In the genomic region with DNA sequence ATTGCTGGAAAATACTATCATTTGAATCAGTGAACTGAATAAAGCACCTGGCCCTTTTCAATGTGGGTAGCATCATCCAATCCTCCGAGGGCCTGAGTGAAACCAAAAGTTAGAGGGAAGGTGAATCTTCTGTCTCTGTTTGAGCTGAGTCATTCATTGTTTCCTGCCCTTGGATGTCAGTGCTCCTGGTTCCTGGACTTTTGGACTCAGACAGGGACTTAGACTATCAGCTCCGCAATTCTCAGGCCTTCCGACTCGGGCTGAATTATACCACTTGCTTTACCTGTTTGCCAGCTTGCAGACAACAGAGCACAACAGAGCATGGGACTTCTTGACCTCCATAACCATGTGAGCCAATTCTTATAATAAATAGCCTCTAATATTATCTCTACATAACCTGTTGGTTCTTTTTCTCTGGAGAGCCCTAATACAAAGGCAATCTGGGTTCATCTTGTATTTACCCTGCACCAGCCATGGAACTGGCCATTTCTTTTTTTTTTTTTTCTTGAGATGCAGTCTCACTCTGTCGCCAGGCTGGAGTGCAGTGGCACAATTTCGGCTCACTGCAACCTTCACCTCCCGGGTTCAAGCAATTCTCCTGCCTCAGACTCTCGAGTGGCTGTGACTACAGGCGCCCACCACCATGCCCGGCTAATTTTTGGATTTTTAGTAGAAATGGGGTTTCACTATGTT, we compare ENCODE assay signal across 1 cellular context.
TF ChIP-seq lines count a peak whose summit lies in the region.

No MANE protein-coding gene starts in this region.

TF ChIP-seq in HepG2, 621 proteins besides CTCF, POLR2A, EP300 and RAD21 (continued from another document and continues in another):
- TF ChIP-seq ZNF598 (CRISPR knock-in tag; IDR thresholded peaks at IDR 0.05; ENCODE audit: borderline replicate concordance) (no peak), KAT2B (IDR thresholded peaks at IDR 0.05; ENCODE audit: borderline replicate concordance, low read depth, low read length) (no peak), ZNF10 (CRISPR knock-in tag; IDR thresholded peaks at IDR 0.05; ENCODE audit: borderline replicate concordance, low read depth) (no peak), ZNF34 (CRISPR knock-in tag; IDR thresholded peaks at IDR 0.05; ENCODE audit: borderline replicate concordance) (no peak), SP140L (CRISPR knock-in tag; IDR thresholded peaks at IDR 0.05; ENCODE audit: borderline replicate concordance) (no peak), MAFF (IDR thresholded peaks at IDR 0.05; ENCODE audit: low read depth, low read length) (peak; percentile 76), MED13 (CRISPR knock-in tag; IDR thresholded peaks at IDR 0.05) (no peak), RARA (CRISPR knock-in tag; IDR thresholded peaks at IDR 0.05) (0 out of 2 replicates have a peak, but pooled peaks have one; percentile 36), SAP130 (CRISPR knock-in tag; IDR thresholded peaks at IDR 0.05; ENCODE audit: low read depth) (peak; percentile 56; the same call in 1 of the 2 replicates), KAT8 (CRISPR knock-in tag; IDR thresholded peaks at IDR 0.05) (peak; percentile 40; the same call in 1 of the 2 replicates), NFE2L2 (IDR thresholded peaks at IDR 0.05; ENCODE audit: low read length) (peak; percentile 97), ZNF296 (CRISPR knock-in tag; conservative IDR thresholded peaks at IDR 0.05) (no peak), ELF4 (CRISPR knock-in tag; IDR thresholded peaks at IDR 0.05; ENCODE audit: borderline replicate concordance) (no peak), KDM6A (CRISPR knock-in tag; IDR thresholded peaks at IDR 0.05; ENCODE audit: low read depth) (0 out of 2 replicates have a peak, but pooled peaks have one; percentile 9), ZNF263 (CRISPR knock-in tag; IDR thresholded peaks at IDR 0.05) (peak; percentile 74), ZBTB21 (CRISPR knock-in tag; IDR thresholded peaks at IDR 0.05) (no peak), ZNF230 (CRISPR knock-in tag; IDR thresholded peaks at IDR 0.05) (no peak), LCORL (IDR thresholded peaks at IDR 0.05) (no peak), LCORL (CRISPR knock-in tag; IDR thresholded peaks at IDR 0.05) (peak; percentile 55), JDP2 (CRISPR knock-in tag; IDR thresholded peaks at IDR 0.05; ENCODE audit: borderline replicate concordance) (no peak), FUBP1 (CRISPR knock-in tag; IDR thresholded peaks at IDR 0.05; ENCODE audit: borderline replicate concordance) (no peak), STAG1 (CRISPR knock-in tag; IDR thresholded peaks at IDR 0.05) (no peak), ZNF552 (CRISPR knock-in tag; IDR thresholded peaks at IDR 0.05; ENCODE audit: borderline replicate concordance) (no peak), MTF1 (CRISPR knock-in tag; IDR thresholded peaks at IDR 0.05) (no peak), POGZ (CRISPR knock-in tag; IDR thresholded peaks at IDR 0.05) (peak; percentile 36; the same call in 1 of the 2 replicates), TRIM24 (CRISPR knock-in tag; IDR thresholded peaks at IDR 0.05) (no peak), SOX5 (CRISPR knock-in tag; IDR thresholded peaks at IDR 0.05; ENCODE audit: borderline replicate concordance) (peak; percentile 73), KDM5A (IDR thresholded peaks at IDR 0.05; ENCODE audit: borderline replicate concordance, low read length) (no peak; the same call in 1 of the 2 replicates), NFE2 (CRISPR knock-in tag; IDR thresholded peaks at IDR 0.05) (peak; percentile 77; the same call in 1 of the 2 replicates), RXRB (CRISPR knock-in tag; IDR thresholded peaks at IDR 0.05; ENCODE audit: borderline replicate concordance) (peak; percentile 39; the same call in 1 of the 2 replicates), EEA1 (CRISPR knock-in tag; IDR thresholded peaks at IDR 0.05; ENCODE audit: borderline replicate concordance) (no peak), ZFP36 (IDR thresholded peaks at IDR 0.05; ENCODE audit: borderline replicate concordance, low read depth, low read length, partially characterized antibody) (no peak), FOXC1 (CRISPR knock-in tag; IDR thresholded peaks at IDR 0.05; ENCODE audit: borderline replicate concordance) (no peak), NFIB (CRISPR knock-in tag; IDR thresholded peaks at IDR 0.05; ENCODE audit: borderline replicate concordance) (no peak), SIX1 (CRISPR knock-in tag; IDR thresholded peaks at IDR 0.05; ENCODE audit: borderline replicate concordance) (no peak), CC2D1A (CRISPR knock-in tag; IDR thresholded peaks at IDR 0.05) (no peak), RXRA (CRISPR knock-in tag; IDR thresholded peaks at IDR 0.05) (no peak; the same call in 1 of the 2 replicates), KMT2B (CRISPR knock-in tag; IDR thresholded peaks at IDR 0.05) (peak; percentile 55; the same call in 1 of the 2 replicates), SRSF9 (IDR thresholded peaks at IDR 0.05; ENCODE audit: borderline replicate concordance, insufficient read depth, low read depth, low read length, poor library complexity, severe bottlenecking) (no peak), PRDM10 (CRISPR knock-in tag; IDR thresholded peaks at IDR 0.05; ENCODE audit: low read depth) (peak; percentile 75; the same call in 1 of the 2 replicates), REL (CRISPR knock-in tag; conservative IDR thresholded peaks at IDR 0.05) (no peak), RFXANK (CRISPR knock-in tag; IDR thresholded peaks at IDR 0.05) (0 out of 2 replicates have a peak, but pooled peaks have one; percentile 25), ZNF670 (CRISPR knock-in tag; IDR thresholded peaks at IDR 0.05; ENCODE audit: borderline replicate concordance) (0 out of 2 replicates have a peak, but pooled peaks have one; percentile 61), FOXA3 (CRISPR knock-in tag; IDR thresholded peaks at IDR 0.05) (peak; percentile 21; the same call in 1 of the 2 replicates), PLSCR1 (CRISPR knock-in tag; IDR thresholded peaks at IDR 0.05; ENCODE audit: borderline replicate concordance) (no peak), HDAC1 (CRISPR knock-in tag; IDR thresholded peaks at IDR 0.05) (peak; percentile 41; the same call in 1 of the 2 replicates), NR2C2 (CRISPR knock-in tag; IDR thresholded peaks at IDR 0.05; ENCODE audit: borderline replicate concordance) (0 out of 2 replicates have a peak, but pooled peaks have one; percentile 19), ZNF7 (CRISPR knock-in tag; IDR thresholded peaks at IDR 0.05) (no peak)
- TF ChIP-seq, protein P1, sequence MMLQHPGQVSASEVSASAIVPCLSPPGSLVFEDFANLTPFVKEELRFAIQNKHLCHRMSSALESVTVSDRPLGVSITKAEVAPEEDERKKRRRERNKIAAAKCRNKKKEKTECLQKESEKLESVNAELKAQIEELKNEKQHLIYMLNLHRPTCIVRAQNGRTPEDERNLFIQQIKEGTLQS (CRISPR knock-in tag; IDR thresholded peaks at IDR 0.05): 0 out of 2 replicates have a peak, but pooled peaks have one; percentile 61
- TF ChIP-seq, protein P2, sequence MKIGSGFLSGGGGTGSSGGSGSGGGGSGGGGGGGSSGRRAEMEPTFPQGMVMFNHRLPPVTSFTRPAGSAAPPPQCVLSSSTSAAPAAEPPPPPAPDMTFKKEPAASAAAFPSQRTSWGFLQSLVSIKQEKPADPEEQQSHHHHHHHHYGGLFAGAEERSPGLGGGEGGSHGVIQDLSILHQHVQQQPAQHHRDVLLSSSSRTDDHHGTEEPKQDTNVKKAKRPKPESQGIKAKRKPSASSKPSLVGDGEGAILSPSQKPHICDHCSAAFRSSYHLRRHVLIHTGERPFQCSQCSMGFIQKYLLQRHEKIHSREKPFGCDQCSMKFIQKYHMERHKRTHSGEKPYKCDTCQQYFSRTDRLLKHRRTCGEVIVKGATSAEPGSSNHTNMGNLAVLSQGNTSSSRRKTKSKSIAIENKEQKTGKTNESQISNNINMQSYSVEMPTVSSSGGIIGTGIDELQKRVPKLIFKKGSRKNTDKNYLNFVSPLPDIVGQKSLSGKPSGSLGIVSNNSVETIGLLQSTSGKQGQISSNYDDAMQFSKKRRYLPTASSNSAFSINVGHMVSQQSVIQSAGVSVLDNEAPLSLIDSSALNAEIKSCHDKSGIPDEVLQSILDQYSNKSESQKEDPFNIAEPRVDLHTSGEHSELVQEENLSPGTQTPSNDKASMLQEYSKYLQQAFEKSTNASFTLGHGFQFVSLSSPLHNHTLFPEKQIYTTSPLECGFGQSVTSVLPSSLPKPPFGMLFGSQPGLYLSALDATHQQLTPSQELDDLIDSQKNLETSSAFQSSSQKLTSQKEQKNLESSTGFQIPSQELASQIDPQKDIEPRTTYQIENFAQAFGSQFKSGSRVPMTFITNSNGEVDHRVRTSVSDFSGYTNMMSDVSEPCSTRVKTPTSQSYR (CRISPR knock-in tag; IDR thresholded peaks at IDR 0.05; ENCODE audit: borderline replicate concordance): no peak
- TF ChIP-seq, protein P3, sequence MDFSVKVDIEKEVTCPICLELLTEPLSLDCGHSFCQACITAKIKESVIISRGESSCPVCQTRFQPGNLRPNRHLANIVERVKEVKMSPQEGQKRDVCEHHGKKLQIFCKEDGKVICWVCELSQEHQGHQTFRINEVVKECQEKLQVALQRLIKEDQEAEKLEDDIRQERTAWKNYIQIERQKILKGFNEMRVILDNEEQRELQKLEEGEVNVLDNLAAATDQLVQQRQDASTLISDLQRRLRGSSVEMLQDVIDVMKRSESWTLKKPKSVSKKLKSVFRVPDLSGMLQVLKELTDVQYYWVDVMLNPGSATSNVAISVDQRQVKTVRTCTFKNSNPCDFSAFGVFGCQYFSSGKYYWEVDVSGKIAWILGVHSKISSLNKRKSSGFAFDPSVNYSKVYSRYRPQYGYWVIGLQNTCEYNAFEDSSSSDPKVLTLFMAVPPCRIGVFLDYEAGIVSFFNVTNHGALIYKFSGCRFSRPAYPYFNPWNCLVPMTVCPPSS (IDR thresholded peaks at IDR 0.05): no peak
- TF ChIP-seq, protein P4, sequence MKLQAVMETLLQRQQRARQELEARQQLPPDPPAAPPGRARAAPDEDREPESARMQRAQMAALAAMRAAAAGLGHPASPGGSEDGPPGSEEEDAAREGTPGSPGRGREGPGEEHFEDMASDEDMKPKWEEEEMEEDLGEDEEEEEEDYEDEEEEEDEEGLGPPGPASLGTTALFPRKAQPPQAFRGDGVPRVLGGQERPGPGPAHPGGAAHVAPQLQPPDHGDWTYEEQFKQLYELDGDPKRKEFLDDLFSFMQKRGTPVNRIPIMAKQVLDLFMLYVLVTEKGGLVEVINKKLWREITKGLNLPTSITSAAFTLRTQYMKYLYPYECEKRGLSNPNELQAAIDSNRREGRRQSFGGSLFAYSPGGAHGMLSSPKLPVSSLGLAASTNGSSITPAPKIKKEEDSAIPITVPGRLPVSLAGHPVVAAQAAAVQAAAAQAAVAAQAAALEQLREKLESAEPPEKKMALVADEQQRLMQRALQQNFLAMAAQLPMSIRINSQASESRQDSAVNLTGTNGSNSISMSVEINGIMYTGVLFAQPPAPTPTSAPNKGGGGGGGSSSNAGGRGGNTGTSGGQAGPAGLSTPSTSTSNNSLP (IDR thresholded peaks at IDR 0.05; ENCODE audit: low read depth, low read length): no peak
- TF ChIP-seq, protein P5, sequence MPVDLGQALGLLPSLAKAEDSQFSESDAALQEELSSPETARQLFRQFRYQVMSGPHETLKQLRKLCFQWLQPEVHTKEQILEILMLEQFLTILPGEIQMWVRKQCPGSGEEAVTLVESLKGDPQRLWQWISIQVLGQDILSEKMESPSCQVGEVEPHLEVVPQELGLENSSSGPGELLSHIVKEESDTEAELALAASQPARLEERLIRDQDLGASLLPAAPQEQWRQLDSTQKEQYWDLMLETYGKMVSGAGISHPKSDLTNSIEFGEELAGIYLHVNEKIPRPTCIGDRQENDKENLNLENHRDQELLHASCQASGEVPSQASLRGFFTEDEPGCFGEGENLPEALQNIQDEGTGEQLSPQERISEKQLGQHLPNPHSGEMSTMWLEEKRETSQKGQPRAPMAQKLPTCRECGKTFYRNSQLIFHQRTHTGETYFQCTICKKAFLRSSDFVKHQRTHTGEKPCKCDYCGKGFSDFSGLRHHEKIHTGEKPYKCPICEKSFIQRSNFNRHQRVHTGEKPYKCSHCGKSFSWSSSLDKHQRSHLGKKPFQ (CRISPR knock-in tag; IDR thresholded peaks at IDR 0.05; ENCODE audit: insufficient replicate concordance): no peak
